Comparison of ENCODE assay signal across 24 cellular contexts in genomic region chr1:94731891-94732290, GRCh38.
"Had no signal": no experiment of that assay in that cellular context is flagged by ENCODE, and none has a peak within 500 bp of the region (broad histone marks: within the 10 kb centered on the region; RNA-seq: fewer than 3 reads in every experiment).

No MANE protein-coding gene starts in this region.

- H3K9me3 ChIP-seq: pancreas, spleen, testis, tibial nerve, upper lobe of right lung, vagina had no signal

- H3K36me3 Mint-ChIP-seq: natural killer cell treated with Interleukin-12 subunit alpha and Interleukin-12 subunit beta and Interleukin-15 and Interleukin-18, amount 100 ng/mL, for 72 hours; stimulated activated naive B cell treated with anti-CD40 and anti-IgM and Interleukin-4, amounts not matched to agents 10 μg/mL and 1 μg/mL and 100 μg/mL, for 72 hours had no signal

- H3K27ac ChIP-seq: heart left ventricle, pancreas, spleen, testis, tibial nerve, upper lobe of right lung, vagina had no signal

- H3K4me3 ChIP-seq: heart left ventricle, pancreas, spleen, testis, tibial nerve, upper lobe of right lung, vagina had no signal

- H3K27me3 ChIP-seq: heart left ventricle, pancreas, spleen, testis, tibial nerve, upper lobe of right lung, vagina had no signal

- H3K27ac Mint-ChIP-seq: endodermal cell; natural killer cell treated with Interleukin-12 subunit alpha and Interleukin-12 subunit beta and Interleukin-15 and Interleukin-18, amount 100 ng/mL, for 72 hours; progenitor cell of endocrine pancreas; stimulated activated naive B cell treated with anti-CD40 and anti-IgM and Interleukin-4, amounts not matched to agents 10 μg/mL and 1 μg/mL and 100 μg/mL, for 72 hours; stimulated activated naive CD8-positive, alpha-beta T cell treated with anti-CD3 and anti-CD28 coated beads, Interleukin-15, amount 100 ng/mL, for 72 hours had no signal

- H3K9me3 Mint-ChIP-seq: endodermal cell; natural killer cell treated with Interleukin-12 subunit alpha and Interleukin-12 subunit beta and Interleukin-15 and Interleukin-18, amount 100 ng/mL, for 72 hours; stimulated activated naive B cell treated with anti-CD40 and anti-IgM and Interleukin-4, amounts not matched to agents 10 μg/mL and 1 μg/mL and 100 μg/mL, for 72 hours; stimulated activated naive CD8-positive, alpha-beta T cell treated with anti-CD3 and anti-CD28 coated beads, Interleukin-15, amount 100 ng/mL, for 72 hours had no signal

- ATAC-seq: heart left ventricle; natural killer cell treated with Interleukin-12 subunit alpha and Interleukin-12 subunit beta and Interleukin-15 and Interleukin-18, amount 100 ng/mL, for 72 hours; pancreas; right cardiac atrium; stimulated activated naive B cell treated with anti-CD40 and anti-IgM and Interleukin-4, amounts not matched to agents 10 μg/mL and 1 μg/mL and 100 μg/mL, for 72 hours; stimulated activated naive CD8-positive, alpha-beta T cell treated with anti-CD3 and anti-CD28 coated beads, Interleukin-15, amount 100 ng/mL, for 72 hours; upper lobe of right lung had no signal

- H3K4me1 Mint-ChIP-seq: stimulated activated naive B cell treated with anti-CD40 and anti-IgM and Interleukin-4, amounts not matched to agents 10 μg/mL and 1 μg/mL and 100 μg/mL, for 72 hours had no signal

- DNase-seq: dermis blood vessel endothelial cell; endodermal cell; erythroblast; foreskin melanocyte; heart left ventricle; hippocampal formation; kidney glomerular epithelial cell; occipital lobe; pancreas; right cardiac atrium; spleen; stimulated activated CD4-positive, alpha-beta T cell treated with anti-CD3 and anti-CD28 coated beads, Interleukin-15, amount 100 ng/mL, for 24 hours; stimulated activated CD4-positive, alpha-beta T cell treated with anti-CD3 and anti-CD28 coated beads, Interleukin-1b, Interleukin-23, amount 100 ng/mL, for 48 hours; stimulated activated CD4-positive, alpha-beta T cell treated with anti-CD3 and anti-CD28 coated beads, Interleukin-4, amount 100 ng/mL, for 24 hours; stimulated activated naive B cell treated with anti-CD40 and anti-IgM and Interleukin-4, amounts not matched to agents 10 μg/mL and 1 μg/mL and 100 μg/mL, for 72 hours; stimulated activated naive CD8-positive, alpha-beta T cell treated with anti-CD3 and anti-CD28 coated beads, Interleukin-15, amount 100 ng/mL, for 72 hours; testis; upper lobe of right lung had no signal

- FAIRE-seq: colon, endothelial cell of umbilical vein, pancreas had no signal

- H3K36me3 ChIP-seq: heart left ventricle, pancreas, spleen, tibial nerve, upper lobe of right lung, vagina had no signal

- H3K27me3 Mint-ChIP-seq: progenitor cell of endocrine pancreas had no signal

- H3K4me3 Mint-ChIP-seq: endodermal cell; natural killer cell treated with Interleukin-12 subunit alpha and Interleukin-12 subunit beta and Interleukin-15 and Interleukin-18, amount 100 ng/mL, for 72 hours; stimulated activated naive B cell treated with anti-CD40 and anti-IgM and Interleukin-4, amounts not matched to agents 10 μg/mL and 1 μg/mL and 100 μg/mL, for 72 hours; stimulated activated naive CD8-positive, alpha-beta T cell treated with anti-CD3 and anti-CD28 coated beads, Interleukin-15, amount 100 ng/mL, for 72 hours had no signal
